In the genomic region with DNA sequence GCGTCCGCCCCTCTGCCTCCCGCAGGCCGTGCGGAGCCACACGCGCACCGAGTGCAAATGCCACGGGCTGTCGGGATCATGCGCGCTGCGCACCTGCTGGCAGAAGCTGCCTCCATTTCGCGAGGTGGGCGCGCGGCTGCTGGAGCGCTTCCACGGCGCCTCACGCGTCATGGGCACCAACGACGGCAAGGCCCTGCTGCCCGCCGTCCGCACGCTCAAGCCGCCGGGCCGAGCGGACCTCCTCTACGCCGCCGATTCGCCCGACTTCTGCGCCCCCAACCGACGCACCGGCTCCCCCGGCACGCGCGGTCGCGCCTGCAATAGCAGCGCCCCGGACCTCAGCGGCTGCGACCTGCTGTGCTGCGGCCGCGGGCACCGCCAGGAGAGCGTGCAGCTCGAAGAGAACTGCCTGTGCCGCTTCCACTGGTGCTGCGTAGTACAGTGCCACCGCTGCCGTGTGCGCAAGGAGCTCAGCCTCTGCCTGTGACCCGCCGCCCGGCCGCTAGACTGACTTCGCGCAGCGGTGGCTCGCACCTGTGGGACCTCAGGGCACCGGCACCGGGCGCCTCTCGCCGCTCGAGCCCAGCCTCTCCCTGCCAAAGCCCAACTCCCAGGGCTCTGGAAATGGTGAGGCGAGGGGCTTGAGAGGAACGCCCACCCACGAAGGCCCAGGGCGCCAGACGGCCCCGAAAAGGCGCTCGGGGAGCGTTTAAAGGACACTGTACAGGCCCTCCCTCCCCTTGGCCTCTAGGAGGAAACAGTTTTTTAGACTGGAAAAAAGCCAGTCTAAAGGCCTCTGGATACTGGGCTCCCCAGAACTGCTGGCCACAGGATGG, we compare ENCODE assay signal across 1 cellular context.
TF ChIP-seq lines count a peak whose summit lies in the region.

No MANE protein-coding gene starts in this region.

TF ChIP-seq in HepG2, 621 proteins besides CTCF, POLR2A, EP300 and RAD21:
- TF ChIP-seq EZH2 (conservative IDR thresholded peaks at IDR 0.05; ENCODE audit: low read depth, low read length): peak; percentile 38; the same call in 1 of the 2 replicates
- TF ChIP-seq HMG20B (CRISPR knock-in tag; conservative IDR thresholded peaks at IDR 0.05): no peak
- TF ChIP-seq, protein P1, sequence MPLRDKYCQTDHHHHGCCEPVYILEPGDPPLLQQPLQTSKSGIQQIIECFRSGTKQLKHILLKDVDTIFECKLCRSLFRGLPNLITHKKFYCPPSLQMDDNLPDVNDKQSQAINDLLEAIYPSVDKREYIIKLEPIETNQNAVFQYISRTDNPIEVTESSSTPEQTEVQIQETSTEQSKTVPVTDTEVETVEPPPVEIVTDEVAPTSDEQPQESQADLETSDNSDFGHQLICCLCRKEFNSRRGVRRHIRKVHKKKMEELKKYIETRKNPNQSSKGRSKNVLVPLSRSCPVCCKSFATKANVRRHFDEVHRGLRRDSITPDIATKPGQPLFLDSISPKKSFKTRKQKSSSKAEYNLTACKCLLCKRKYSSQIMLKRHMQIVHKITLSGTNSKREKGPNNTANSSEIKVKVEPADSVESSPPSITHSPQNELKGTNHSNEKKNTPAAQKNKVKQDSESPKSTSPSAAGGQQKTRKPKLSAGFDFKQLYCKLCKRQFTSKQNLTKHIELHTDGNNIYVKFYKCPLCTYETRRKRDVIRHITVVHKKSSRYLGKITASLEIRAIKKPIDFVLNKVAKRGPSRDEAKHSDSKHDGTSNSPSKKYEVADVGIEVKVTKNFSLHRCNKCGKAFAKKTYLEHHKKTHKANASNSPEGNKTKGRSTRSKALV (CRISPR knock-in tag; IDR thresholded peaks at IDR 0.05): peak; percentile 72; the same call in 1 of the 2 replicates
- TF ChIP-seq HNRNPLL (IDR thresholded peaks at IDR 0.05; ENCODE audit: low read depth, low read length, poor library complexity, severe bottlenecking): peak; percentile 41
